In the genomic region with DNA sequence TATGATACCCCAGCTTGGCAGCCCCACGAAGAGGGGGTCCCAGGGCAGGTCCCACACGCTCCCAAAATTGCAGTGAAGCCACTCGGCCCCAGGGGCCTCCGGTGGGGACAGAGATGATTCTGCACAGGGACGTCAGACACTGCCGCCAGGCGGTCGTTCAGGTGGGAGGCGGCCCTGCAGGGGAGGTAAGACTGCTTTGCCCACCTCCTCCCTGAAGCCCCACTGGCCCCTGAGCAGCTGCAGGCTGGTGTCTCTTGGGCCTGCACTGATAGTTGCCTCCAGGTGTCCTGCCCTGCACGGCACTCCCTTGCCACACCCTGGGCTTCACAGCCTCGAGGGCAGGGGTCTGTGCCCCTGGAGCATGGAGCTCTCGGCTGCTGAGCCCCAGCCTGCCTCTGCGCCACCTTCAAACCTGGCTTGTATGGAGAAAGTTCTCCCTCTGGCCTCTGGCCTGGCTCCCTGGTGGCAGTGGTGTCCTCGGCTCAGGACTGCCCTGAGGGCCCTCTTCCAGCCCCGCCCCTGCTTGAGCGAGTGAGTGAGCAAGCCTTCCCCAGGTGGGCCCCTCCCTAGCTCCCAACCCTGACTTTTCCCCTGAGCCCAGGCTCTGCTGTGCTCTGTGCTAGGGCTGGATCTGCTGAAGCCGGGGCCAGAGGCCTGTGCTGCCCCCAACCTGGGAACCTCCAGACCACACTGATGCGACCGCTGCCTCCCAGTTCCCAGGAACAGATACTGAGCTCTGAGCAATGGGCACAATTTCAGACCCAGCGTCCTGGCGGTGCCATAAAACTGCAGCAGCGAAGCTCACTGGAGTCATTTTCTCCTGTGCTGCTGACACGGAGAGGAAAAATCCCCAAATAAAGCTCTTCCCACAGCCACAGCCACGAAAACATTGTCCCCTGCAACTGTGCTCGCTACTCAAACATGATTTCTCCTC, we compare ENCODE assay signal across 1 cellular context.
TF ChIP-seq lines count a peak whose summit lies in the region.

No MANE protein-coding gene starts in this region.

TF ChIP-seq in HepG2, 621 proteins besides CTCF, POLR2A, EP300 and RAD21 (continued from another document and continues in another):
- no peak for TF ChIP-seq AHDC1 (CRISPR knock-in tag; IDR thresholded peaks at IDR 0.05; ENCODE audit: borderline replicate concordance)
- no peak for TF ChIP-seq GLMP (CRISPR knock-in tag; IDR thresholded peaks at IDR 0.05; ENCODE audit: borderline replicate concordance)
- TF ChIP-seq ZNF567 (CRISPR knock-in tag; IDR thresholded peaks at IDR 0.05; ENCODE audit: borderline replicate concordance): peak; percentile 75; the same call in 1 of the 2 replicates
- TF ChIP-seq ZBTB8A (CRISPR knock-in tag; IDR thresholded peaks at IDR 0.05; ENCODE audit: borderline replicate concordance, low read depth): no peak
- TF ChIP-seq KAT8 (CRISPR knock-in tag; IDR thresholded peaks at IDR 0.05): 0 out of 2 replicates have a peak, but pooled peaks have one; percentile 19
- TF ChIP-seq GTF2F1 (IDR thresholded peaks at IDR 0.05; ENCODE audit: low read length): no peak
- no peak for TF ChIP-seq ZNF224 (CRISPR knock-in tag; IDR thresholded peaks at IDR 0.05)
- TF ChIP-seq ZNF724P (CRISPR knock-in tag; IDR thresholded peaks at IDR 0.05; ENCODE audit: borderline replicate concordance): 0 out of 2 replicates have a peak, but pooled peaks have one; percentile 50
- TF ChIP-seq, protein P1, sequence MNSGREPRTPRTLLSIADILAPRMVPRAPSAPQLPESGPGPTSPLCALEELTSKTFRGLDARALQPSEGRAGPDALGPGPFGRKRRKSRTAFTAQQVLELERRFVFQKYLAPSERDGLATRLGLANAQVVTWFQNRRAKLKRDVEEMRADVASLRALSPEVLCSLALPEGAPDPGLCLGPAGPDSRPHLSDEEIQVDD (CRISPR knock-in tag; IDR thresholded peaks at IDR 0.05; ENCODE audit: borderline replicate concordance): no peak
- TF ChIP-seq NR0B2 (CRISPR knock-in tag; IDR thresholded peaks at IDR 0.05): no peak
- no peak for TF ChIP-seq KIAA2018 (CRISPR knock-in tag; IDR thresholded peaks at IDR 0.05; ENCODE audit: borderline replicate concordance)
- TF ChIP-seq HNRNPK (IDR thresholded peaks at IDR 0.05; ENCODE audit: low read depth, low read length, poor library complexity, severe bottlenecking): no peak
- TF ChIP-seq, protein P2, sequence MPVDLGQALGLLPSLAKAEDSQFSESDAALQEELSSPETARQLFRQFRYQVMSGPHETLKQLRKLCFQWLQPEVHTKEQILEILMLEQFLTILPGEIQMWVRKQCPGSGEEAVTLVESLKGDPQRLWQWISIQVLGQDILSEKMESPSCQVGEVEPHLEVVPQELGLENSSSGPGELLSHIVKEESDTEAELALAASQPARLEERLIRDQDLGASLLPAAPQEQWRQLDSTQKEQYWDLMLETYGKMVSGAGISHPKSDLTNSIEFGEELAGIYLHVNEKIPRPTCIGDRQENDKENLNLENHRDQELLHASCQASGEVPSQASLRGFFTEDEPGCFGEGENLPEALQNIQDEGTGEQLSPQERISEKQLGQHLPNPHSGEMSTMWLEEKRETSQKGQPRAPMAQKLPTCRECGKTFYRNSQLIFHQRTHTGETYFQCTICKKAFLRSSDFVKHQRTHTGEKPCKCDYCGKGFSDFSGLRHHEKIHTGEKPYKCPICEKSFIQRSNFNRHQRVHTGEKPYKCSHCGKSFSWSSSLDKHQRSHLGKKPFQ (CRISPR knock-in tag; IDR thresholded peaks at IDR 0.05; ENCODE audit: insufficient replicate concordance): no peak
- no peak for TF ChIP-seq U2AF2 (IDR thresholded peaks at IDR 0.05; ENCODE audit: low read depth, low read length)
- TF ChIP-seq HDAC1 (CRISPR knock-in tag; IDR thresholded peaks at IDR 0.05): peak; percentile 50; the same call in 1 of the 2 replicates
- peak; percentile 39; the same call in 1 of the 2 replicates for TF ChIP-seq TARDBP (CRISPR knock-in tag; IDR thresholded peaks at IDR 0.05)
- no peak for TF ChIP-seq ZNF253 (CRISPR knock-in tag; IDR thresholded peaks at IDR 0.05; ENCODE audit: borderline replicate concordance)
